Comparison of ENCODE assay signal across 18 cellular contexts in the genomic region with DNA sequence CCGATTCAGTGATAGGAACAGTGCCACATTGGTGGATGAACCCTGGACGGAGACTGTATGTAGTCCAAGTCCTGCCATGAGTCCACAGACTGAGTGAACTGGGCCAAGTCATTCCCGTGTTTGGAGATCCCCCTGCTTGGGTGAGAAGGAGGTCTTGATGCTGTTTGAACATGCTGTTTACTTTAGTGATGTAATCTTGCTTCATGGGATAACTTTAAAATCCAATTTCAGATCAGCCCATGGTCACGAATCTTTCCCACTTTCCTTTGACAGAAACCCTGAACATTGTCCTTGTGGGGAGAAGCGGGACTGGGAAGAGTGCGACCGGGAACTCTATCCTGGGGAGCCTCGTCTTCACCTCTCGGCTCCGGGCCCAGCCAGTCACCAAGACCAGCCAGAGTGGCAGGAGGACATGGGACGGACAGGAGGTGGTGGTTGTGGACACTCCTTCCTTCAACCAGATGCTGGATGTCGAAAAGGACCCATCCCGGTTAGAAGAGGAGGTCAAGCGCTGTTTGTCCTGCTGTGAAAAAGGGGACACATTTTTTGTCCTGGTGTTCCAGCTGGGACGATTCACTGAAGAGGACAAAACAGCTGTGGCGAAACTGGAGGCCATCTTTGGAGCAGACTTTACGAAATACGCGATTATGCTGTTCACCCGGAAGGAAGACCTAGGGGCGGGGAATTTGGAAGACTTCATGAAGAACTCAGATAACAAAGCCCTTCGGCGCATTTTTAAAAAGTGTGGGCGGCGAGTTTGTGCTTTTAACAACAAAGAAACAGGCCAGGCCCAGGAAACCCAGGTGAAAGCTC. TPM values are rescaled to one million over a fixed set of nuclear protein-coding genes. Genes with fewer than 3 reads are reported as not detected.
DNase-seq lines count a peak whose midpoint lies in the region; ATAC-seq, FAIRE-seq and TF ChIP-seq lines count a peak whose summit lies in the region.
"Had no signal": no experiment of that assay in that cellular context is flagged by ENCODE, and none has a peak within 500 bp of the region (broad histone marks: within the 10 kb centered on the region; RNA-seq: fewer than 3 reads in every experiment).

No MANE protein-coding gene starts in this region.

- H3K4me3 ChIP-seq in CD8-positive, alpha-beta memory T cell (ENCODE audit: low read length) = no peak overlapping the region
- H3K4me3 ChIP-seq in pancreas = no peak overlapping the region
- H3K4me3 ChIP-seq in BE2C (ENCODE audit: low read depth, low read length) = no peak overlapping the region
- H3K4me3 ChIP-seq: sigmoid colon, vagina had no signal

- H3K36me3 ChIP-seq in CD8-positive, alpha-beta memory T cell (ENCODE audit: insufficient read depth, low read length) = peaks cover 19% of the 10 kb centered on the region
- no peaks in the 10 kb centered on the region for H3K36me3 ChIP-seq in pancreas
- no peaks in the 10 kb centered on the region for H3K36me3 ChIP-seq in BE2C
- H3K36me3 ChIP-seq: vagina had no signal

- no peaks in the 10 kb centered on the region for H3K27me3 Mint-ChIP-seq in activated CD8-positive, alpha-beta T cell treated with anti-CD3 and anti-CD28 coated beads for 36 hours
- H3K27me3 Mint-ChIP-seq in activated CD8-positive, alpha-beta T cell treated with anti-CD3 and anti-CD28 coated beads, Interleukin-2, amount 10 ng/mL, durations not matched to agents 7 days and 5 days (ENCODE audit: low read depth) = no peaks in the 10 kb centered on the region
- no peaks in the 10 kb centered on the region for H3K27me3 Mint-ChIP-seq in CD8-positive, alpha-beta memory T cell
- no peaks in the 10 kb centered on the region for H3K27me3 Mint-ChIP-seq in activated T-helper 17 cell treated with anti-CD3 and anti-CD28 coated beads, Interleukin-2, amount 50 U/mL, for 72 hours
- no peaks in the 10 kb centered on the region for H3K27me3 Mint-ChIP-seq in natural killer cell treated with Interleukin-12 subunit alpha and Interleukin-12 subunit beta and Interleukin-15 and Interleukin-18, amount 100 ng/mL, for 72 hours
- H3K27me3 Mint-ChIP-seq in mesothelial cell of epicardium (ENCODE audit: low read depth) = peaks cover 16% of the 10 kb centered on the region

- no peak overlapping the region for H3K27ac ChIP-seq in CD8-positive, alpha-beta memory T cell (ENCODE audit: low read depth, low read length)
- H3K27ac ChIP-seq in pancreas = no peak overlapping the region
- H3K27ac ChIP-seq: C4-2B, sigmoid colon, vagina had no signal

- POLR2A ChIA-PET in activated CD8-positive, alpha-beta T cell treated with anti-CD3 and anti-CD28 coated beads for 36 hours (lab: Charles Lee) = interaction anchor here (1.0 to 7.9 kb wide), 3 partner anchors 25 to 39 kb away, joined by 3 to 65 read pairs (median 5); a partner anchor contains a TSS
- POLR2A ChIA-PET in activated CD8-positive, alpha-beta T cell treated with anti-CD3 and anti-CD28 coated beads, Interleukin-2, amount 10 ng/mL, durations not matched to agents 7 days and 5 days (lab: Charles Lee) = no interaction called here
- POLR2A ChIA-PET in CD8-positive, alpha-beta memory T cell (lab: Charles Lee) = interaction anchor here (1.0 kb wide), 1 partner anchor 25 kb away, joined by 3 read pairs; no protein-coding TSS in a partner anchor

- H3K36me3 Mint-ChIP-seq in activated CD8-positive, alpha-beta T cell treated with anti-CD3 and anti-CD28 coated beads for 36 hours (ENCODE audit: low read depth) = peaks cover 61% of the 10 kb centered on the region
- peaks cover 79% of the 10 kb centered on the region for H3K36me3 Mint-ChIP-seq in activated CD8-positive, alpha-beta T cell treated with anti-CD3 and anti-CD28 coated beads, Interleukin-2, amount 10 ng/mL, durations not matched to agents 7 days and 5 days (ENCODE audit: low read depth)
- H3K36me3 Mint-ChIP-seq in CD8-positive, alpha-beta memory T cell = peaks cover 42 to 72% (median 45%) of the 10 kb centered on the region in 3 donors
- peaks cover 59% of the 10 kb centered on the region for H3K36me3 Mint-ChIP-seq in activated T-helper 17 cell treated with anti-CD3 and anti-CD28 coated beads, Interleukin-2, amount 50 U/mL, for 72 hours (ENCODE audit: low read depth)
- H3K36me3 Mint-ChIP-seq in natural killer cell treated with Interleukin-12 subunit alpha and Interleukin-12 subunit beta and Interleukin-15 and Interleukin-18, amount 100 ng/mL, for 72 hours = peaks cover 41% of the 10 kb centered on the region
- H3K36me3 Mint-ChIP-seq in mesothelial cell of epicardium = no peaks in the 10 kb centered on the region

- H3K4me1 ChIP-seq in CD8-positive, alpha-beta memory T cell (ENCODE audit: insufficient read depth, low read length) = peaks cover 78% of the 10 kb centered on the region
- no peaks in the 10 kb centered on the region for H3K4me1 ChIP-seq in pancreas
- H3K4me1 ChIP-seq in BE2C = no peaks in the 10 kb centered on the region
- H3K4me1 ChIP-seq: sigmoid colon, vagina had no signal

- H3K27me3 ChIP-seq in CD8-positive, alpha-beta memory T cell (ENCODE audit: insufficient read depth, low read length, poor library complexity, severe bottlenecking) = no peaks in the 10 kb centered on the region
- no peaks in the 10 kb centered on the region for H3K27me3 ChIP-seq in pancreas
- H3K27me3 ChIP-seq in BE2C = peaks cover 37% of the 10 kb centered on the region
- H3K27me3 ChIP-seq: sigmoid colon, vagina had no signal

- peak; percentile 77 for DNase-seq in activated CD8-positive, alpha-beta T cell treated with anti-CD3 and anti-CD28 coated beads for 36 hours
- DNase-seq in activated CD8-positive, alpha-beta T cell treated with anti-CD3 and anti-CD28 coated beads, Interleukin-2, amount 10 ng/mL, durations not matched to agents 7 days and 5 days = no peak
- no peak for DNase-seq in CD8-positive, alpha-beta memory T cell
- no peak for DNase-seq in natural killer cell treated with Interleukin-12 subunit alpha and Interleukin-12 subunit beta and Interleukin-15 and Interleukin-18, amount 100 ng/mL, for 72 hours (ENCODE audit: low spot score)
- DNase-seq in pancreas = no peak
- no peak for DNase-seq in BE2C
- no peak for DNase-seq in mesothelial cell of epicardium (ENCODE audit: low spot score in 2 of 2, unreplicated experiment in 2 of 2)
- DNase-seq: DND-41, kidney, NCI-H146, NCI-H446, sigmoid colon, T1000 had no signal

- peak overlapping the region; percentile 39 for H3K4me3 Mint-ChIP-seq in activated CD8-positive, alpha-beta T cell treated with anti-CD3 and anti-CD28 coated beads for 36 hours
- no peak overlapping the region for H3K4me3 Mint-ChIP-seq in activated CD8-positive, alpha-beta T cell treated with anti-CD3 and anti-CD28 coated beads, Interleukin-2, amount 10 ng/mL, durations not matched to agents 7 days and 5 days
- peak overlapping the region in 6 of 7 donors; percentile 16 to 74 (median 57) for H3K4me3 Mint-ChIP-seq in CD8-positive, alpha-beta memory T cell
- H3K4me3 Mint-ChIP-seq in activated T-helper 17 cell treated with anti-CD3 and anti-CD28 coated beads, Interleukin-2, amount 50 U/mL, for 72 hours = peak overlapping the region; percentile 85
- H3K4me3 Mint-ChIP-seq in natural killer cell treated with Interleukin-12 subunit alpha and Interleukin-12 subunit beta and Interleukin-15 and Interleukin-18, amount 100 ng/mL, for 72 hours = peak overlapping the region; percentile 64
- H3K4me3 Mint-ChIP-seq in mesothelial cell of epicardium = no peak overlapping the region

- FAIRE-seq in pancreas (lab: Jason Lieb, UNC) = no peak
- FAIRE-seq: A204.1, kidney had no signal

- intact Hi-C loops in activated CD8-positive, alpha-beta T cell treated with anti-CD3 and anti-CD28 coated beads for 36 hours (cut with micrococcal nuclease) = loop anchor here (5.0 kb wide), 1 partner anchor 35 kb away; a partner anchor contains a TSS
- intact Hi-C loops in pancreas (cut with DNase I) = no loop called here

- WGBS in pancreas, 2 donors = 78 to 81% methylated on average over 25 of the region's 25 CpGs

- H3K9me3 ChIP-seq in CD8-positive, alpha-beta memory T cell (ENCODE audit: low read length) = no peaks in the 10 kb centered on the region
- no peaks in the 10 kb centered on the region for H3K9me3 ChIP-seq in pancreas
- H3K9me3 ChIP-seq in BE2C = no peaks in the 10 kb centered on the region
- H3K9me3 ChIP-seq: sigmoid colon, vagina had no signal

- peak overlapping the region; percentile 89 for H3K27ac Mint-ChIP-seq in activated CD8-positive, alpha-beta T cell treated with anti-CD3 and anti-CD28 coated beads for 36 hours
- no peak overlapping the region for H3K27ac Mint-ChIP-seq in activated CD8-positive, alpha-beta T cell treated with anti-CD3 and anti-CD28 coated beads, Interleukin-2, amount 10 ng/mL, durations not matched to agents 7 days and 5 days
- peak overlapping the region; percentile 92 to 100 (median 98) for H3K27ac Mint-ChIP-seq in CD8-positive, alpha-beta memory T cell
- H3K27ac Mint-ChIP-seq in activated T-helper 17 cell treated with anti-CD3 and anti-CD28 coated beads, Interleukin-2, amount 50 U/mL, for 72 hours = peak overlapping the region; percentile 86
- H3K27ac Mint-ChIP-seq in natural killer cell treated with Interleukin-12 subunit alpha and Interleukin-12 subunit beta and Interleukin-15 and Interleukin-18, amount 100 ng/mL, for 72 hours = peak overlapping the region; percentile 92 to 95
- H3K27ac Mint-ChIP-seq in mesothelial cell of epicardium = no peak overlapping the region

- CTCF ChIA-PET in activated CD8-positive, alpha-beta T cell treated with anti-CD3 and anti-CD28 coated beads for 36 hours (lab: Charles Lee) = interaction anchor here (1.3 kb wide), 1 partner anchor 28 kb away, joined by 4 read pairs; no protein-coding TSS in a partner anchor
- CTCF ChIA-PET in activated CD8-positive, alpha-beta T cell treated with anti-CD3 and anti-CD28 coated beads, Interleukin-2, amount 10 ng/mL, durations not matched to agents 7 days and 5 days (lab: Charles Lee) = interaction anchor here (1.5 kb wide), 1 partner anchor 11 kb away, joined by 6 read pairs; no protein-coding TSS in a partner anchor
- CTCF ChIA-PET in CD8-positive, alpha-beta memory T cell (lab: Charles Lee) = interaction anchor here (1.0 kb wide), 1 partner anchor 35 kb away, joined by 3 read pairs; no protein-coding TSS in a partner anchor

- TF ChIP-seq CTCF in activated CD8-positive, alpha-beta T cell treated with anti-CD3 and anti-CD28 coated beads for 36 hours (IDR thresholded peaks at IDR 0.05) = no peak
- TF ChIP-seq CTCF in pancreas (IDR thresholded peaks at IDR 0.05) (no peak), BE2C (IDR thresholded peaks at IDR 0.05; ENCODE audit: low read depth, low read length) (no peak), mesothelial cell of epicardium (IDR thresholded peaks at IDR 0.05; ENCODE audit: unreplicated experiment) (no peak)

- H3K9me3 Mint-ChIP-seq in activated CD8-positive, alpha-beta T cell treated with anti-CD3 and anti-CD28 coated beads for 36 hours = peaks cover 6% of the 10 kb centered on the region
- H3K9me3 Mint-ChIP-seq in activated CD8-positive, alpha-beta T cell treated with anti-CD3 and anti-CD28 coated beads, Interleukin-2, amount 10 ng/mL, durations not matched to agents 7 days and 5 days (ENCODE audit: insufficient read depth) = no peaks in the 10 kb centered on the region
- no peaks in the 10 kb centered on the region for H3K9me3 Mint-ChIP-seq in CD8-positive, alpha-beta memory T cell
- no peaks in the 10 kb centered on the region for H3K9me3 Mint-ChIP-seq in activated T-helper 17 cell treated with anti-CD3 and anti-CD28 coated beads, Interleukin-2, amount 50 U/mL, for 72 hours
- no peaks in the 10 kb centered on the region for H3K9me3 Mint-ChIP-seq in natural killer cell treated with Interleukin-12 subunit alpha and Interleukin-12 subunit beta and Interleukin-15 and Interleukin-18, amount 100 ng/mL, for 72 hours
- H3K9me3 Mint-ChIP-seq in mesothelial cell of epicardium = peaks cover 13% of the 10 kb centered on the region

- no peak for ATAC-seq in activated CD8-positive, alpha-beta T cell treated with anti-CD3 and anti-CD28 coated beads for 36 hours
- ATAC-seq in activated CD8-positive, alpha-beta T cell treated with anti-CD3 and anti-CD28 coated beads, Interleukin-2, amount 10 ng/mL, durations not matched to agents 7 days and 5 days = no peak
- no peak for ATAC-seq in activated T-helper 17 cell treated with anti-CD3 and anti-CD28 coated beads, Interleukin-2, amount 50 U/mL, for 72 hours (replicated peaks)
- no peak for ATAC-seq in natural killer cell treated with Interleukin-12 subunit alpha and Interleukin-12 subunit beta and Interleukin-15 and Interleukin-18, amount 100 ng/mL, for 72 hours
- ATAC-seq in pancreas = no peak

- peaks cover 78% of the 10 kb centered on the region for H3K4me1 Mint-ChIP-seq in activated CD8-positive, alpha-beta T cell treated with anti-CD3 and anti-CD28 coated beads for 36 hours (ENCODE audit: low read depth)
- peaks cover 69% of the 10 kb centered on the region for H3K4me1 Mint-ChIP-seq in activated CD8-positive, alpha-beta T cell treated with anti-CD3 and anti-CD28 coated beads, Interleukin-2, amount 10 ng/mL, durations not matched to agents 7 days and 5 days (ENCODE audit: low read depth)
- peaks cover 83 to 97% (median 97%) of the 10 kb centered on the region in 3 donors for H3K4me1 Mint-ChIP-seq in CD8-positive, alpha-beta memory T cell
- H3K4me1 Mint-ChIP-seq in activated T-helper 17 cell treated with anti-CD3 and anti-CD28 coated beads, Interleukin-2, amount 50 U/mL, for 72 hours = peaks cover 51% of the 10 kb centered on the region
- peaks cover 51 to 60% of the 10 kb centered on the region in 2 donors for H3K4me1 Mint-ChIP-seq in natural killer cell treated with Interleukin-12 subunit alpha and Interleukin-12 subunit beta and Interleukin-15 and Interleukin-18, amount 100 ng/mL, for 72 hours (ENCODE audit: low read depth in 2 of 2)
- no peaks in the 10 kb centered on the region for H3K4me1 Mint-ChIP-seq in mesothelial cell of epicardium

RNA-seq across cellular contexts. Expression of a gene that starts 26.6 kb away (rescaled TPM):
- 1 to 10 TPM; 8.6 to 8.7 TPM for total RNA-seq in activated CD8-positive, alpha-beta T cell treated with anti-CD3 and anti-CD28 coated beads for 36 hours
- total RNA-seq in activated CD8-positive, alpha-beta T cell treated with anti-CD3 and anti-CD28 coated beads, Interleukin-2, amount 10 ng/mL, durations not matched to agents 7 days and 5 days = 10 to 100 TPM; 21.5 to 22.3 TPM
- 10 to 100 TPM; 11.8 to 12.3 TPM for total RNA-seq in CD8-positive, alpha-beta memory T cell
- 30.1 TPM for polyA plus RNA-seq in CD8-positive, alpha-beta memory T cell
- 10 to 100 TPM; 10.3 to 16.4 TPM for total RNA-seq in activated T-helper 17 cell treated with anti-CD3 and anti-CD28 coated beads, Interleukin-2, amount 50 U/mL, for 72 hours
- 10 to 100 TPM; 10.2 to 13.7 TPM for total RNA-seq in natural killer cell treated with Interleukin-12 subunit alpha and Interleukin-12 subunit beta and Interleukin-15 and Interleukin-18, amount 100 ng/mL, for 72 hours
- total RNA-seq in pancreas = 1 to 10 TPM in 5 of 6 donors, under 1 TPM in 1; 0.75 to 5.9 (median 1.8) TPM
- 1 to 10 TPM; 2.2 to 3.1 TPM for polyA plus RNA-seq in pancreas
- not detected for polyA plus RNA-seq in BE2C (2012; ENCODE audit: insufficient read depth, insufficient read length, low read depth)
- total RNA-seq in mesothelial cell of epicardium = not detected in 3 replicates
- total RNA-seq: HT1080 had no signal

RNA-seq across cellular contexts. Expression of a gene that starts 37.6 kb away (rescaled TPM):
- total RNA-seq in activated CD8-positive, alpha-beta T cell treated with anti-CD3 and anti-CD28 coated beads for 36 hours = 10 to 100 TPM; 29.0 to 29.5 TPM
- 100 to 1,000 TPM; 134 TPM for total RNA-seq in activated CD8-positive, alpha-beta T cell treated with anti-CD3 and anti-CD28 coated beads, Interleukin-2, amount 10 ng/mL, durations not matched to agents 7 days and 5 days
- 10 to 100 TPM; 47.3 to 51.4 TPM for total RNA-seq in CD8-positive, alpha-beta memory T cell
- polyA plus RNA-seq in CD8-positive, alpha-beta memory T cell = 861 TPM
- 10 to 100 TPM; 39.7 to 43.1 TPM for total RNA-seq in activated T-helper 17 cell treated with anti-CD3 and anti-CD28 coated beads, Interleukin-2, amount 50 U/mL, for 72 hours
- 10 to 100 TPM; 50.5 to 60.4 TPM for total RNA-seq in natural killer cell treated with Interleukin-12 subunit alpha and Interleukin-12 subunit beta and Interleukin-15 and Interleukin-18, amount 100 ng/mL, for 72 hours
- 1 to 10 TPM; 1.1 to 5.8 (median 3.9) TPM for total RNA-seq in pancreas
- 10 to 100 TPM in 1 of 2 donors, 1 to 10 TPM in 1; 8.4 to 12.3 TPM for polyA plus RNA-seq in pancreas
- polyA plus RNA-seq in BE2C (2012; ENCODE audit: insufficient read depth, insufficient read length, low read depth) = not detected
- not detected in 3 replicates for total RNA-seq in mesothelial cell of epicardium
- total RNA-seq: HT1080 had no signal

Comparison
In these comparisons a context has a peak if more than half of its experiments do, and no peak if none do; other contexts are left out.
1. H3K27ac Mint-ChIP-seq: peak in activated CD8-positive, alpha-beta T cell treated with anti-CD3 and anti-CD28 coated beads for 36 hours (single experiment), CD8-positive, alpha-beta memory T cell (8 of 8), activated T-helper 17 cell treated with anti-CD3 and anti-CD28 coated beads, Interleukin-2, amount 50 U/mL, for 72 hours (single experiment) and natural killer cell treated with Interleukin-12 subunit alpha and Interleukin-12 subunit beta and Interleukin-15 and Interleukin-18, amount 100 ng/mL, for 72 hours (2 of 2); none in activated CD8-positive, alpha-beta T cell treated with anti-CD3 and anti-CD28 coated beads, Interleukin-2, amount 10 ng/mL, durations not matched to agents 7 days and 5 days (single experiment) and mesothelial cell of epicardium (single experiment).
2. H3K4me3 Mint-ChIP-seq: peak in activated CD8-positive, alpha-beta T cell treated with anti-CD3 and anti-CD28 coated beads for 36 hours (single experiment), CD8-positive, alpha-beta memory T cell (6 of 7), activated T-helper 17 cell treated with anti-CD3 and anti-CD28 coated beads, Interleukin-2, amount 50 U/mL, for 72 hours (single experiment) and natural killer cell treated with Interleukin-12 subunit alpha and Interleukin-12 subunit beta and Interleukin-15 and Interleukin-18, amount 100 ng/mL, for 72 hours (single experiment); none in activated CD8-positive, alpha-beta T cell treated with anti-CD3 and anti-CD28 coated beads, Interleukin-2, amount 10 ng/mL, durations not matched to agents 7 days and 5 days (single experiment) and mesothelial cell of epicardium (single experiment).
3. RNA of a gene that starts 37.6 kb away (total RNA-seq): 134 TPM in activated CD8-positive, alpha-beta T cell treated with anti-CD3 and anti-CD28 coated beads, Interleukin-2, amount 10 ng/mL, durations not matched to agents 7 days and 5 days, 50.5 to 60.4 TPM in natural killer cell treated with Interleukin-12 subunit alpha and Interleukin-12 subunit beta and Interleukin-15 and Interleukin-18, amount 100 ng/mL, for 72 hours, 47.3 to 51.4 TPM in CD8-positive, alpha-beta memory T cell, 39.7 to 43.1 TPM in activated T-helper 17 cell treated with anti-CD3 and anti-CD28 coated beads, Interleukin-2, amount 50 U/mL, for 72 hours and 29.0 to 29.5 TPM in activated CD8-positive, alpha-beta T cell treated with anti-CD3 and anti-CD28 coated beads for 36 hours; 1.1 to 5.8 TPM in pancreas and not detected in mesothelial cell of epicardium; every median in the first group is over 4 times any median in the second.